In genomic region chr6:169291639-169292339, GRCh38 we compare ENCODE assay signal across 14 cellular contexts. TPM values are rescaled to one million over a fixed set of nuclear protein-coding genes. Genes with fewer than 3 reads are reported as not detected.
DNase-seq lines count a peak whose midpoint lies in the region; TF ChIP-seq lines count a peak whose summit lies in the region.
"Had no signal": no experiment of that assay in that cellular context is flagged by ENCODE, and none has a peak within 500 bp of the region (broad histone marks: within the 10 kb centered on the region; RNA-seq: fewer than 3 reads in every experiment).

No MANE protein-coding gene starts in this region.

- H3K4me1 Mint-ChIP-seq in activated CD4-positive, alpha-beta T cell treated with anti-CD3 and anti-CD28 coated beads, Interleukin-2, amount 10 ng/mL, durations not matched to agents 24 days and 14 days, result no peaks in the 10 kb centered on the region
- H3K4me1 Mint-ChIP-seq in MCF 10A (ENCODE audit: insufficient read depth, unreplicated experiment), result peaks cover 53% of the 10 kb centered on the region

- no peak overlapping the region for H3K27ac Mint-ChIP-seq in activated CD4-positive, alpha-beta T cell treated with anti-CD3 and anti-CD28 coated beads, Interleukin-2, amount 10 ng/mL, durations not matched to agents 24 days and 14 days
- H3K27ac Mint-ChIP-seq in MCF 10A (ENCODE audit: low read depth, unreplicated experiment), result peak overlapping the region; percentile 6
- H3K27ac Mint-ChIP-seq: natural killer cell treated with Interleukin-12 subunit alpha and Interleukin-12 subunit beta and Interleukin-15 and Interleukin-18, amount 100 ng/mL, for 72 hours; T-helper 1 cell treated with Interleukin-12 subunit alpha and Interleukin-12 subunit beta and Interleukin-4 antibody, amounts not matched to agents 30 μg/mL and 1 μg/mL, for 36 hours had no signal

- H3K4me3 Mint-ChIP-seq in activated CD4-positive, alpha-beta T cell treated with anti-CD3 and anti-CD28 coated beads, Interleukin-2, amount 10 ng/mL, durations not matched to agents 24 days and 14 days, result no peak overlapping the region
- peak overlapping the region; percentile 25 for H3K4me3 Mint-ChIP-seq in MCF 10A (ENCODE audit: unreplicated experiment)
- H3K4me3 Mint-ChIP-seq: natural killer cell treated with Interleukin-12 subunit alpha and Interleukin-12 subunit beta and Interleukin-15 and Interleukin-18, amount 100 ng/mL, for 72 hours; T-helper 1 cell treated with Interleukin-12 subunit alpha and Interleukin-12 subunit beta and Interleukin-4 antibody, amounts not matched to agents 30 μg/mL and 1 μg/mL, for 36 hours had no signal

- BruUV-seq in MCF 10A (replicated peaks; lab: Mats Ljungman, UMichigan), result TSS peak; percentile 78

- POLR2A ChIA-PET in MCF 10A (lab: Yijun Ruan, JAX), result interaction anchor here (0.6 to 2.0 kb wide), 8 partner anchors 21 to 410 kb away, joined by 3 to 11 read pairs (median 6); partner anchors contain the start of genes C6orf120 and WDR27

- H3K4me1 ChIP-seq in uterus (peaks cover 0 to 16% of the 10 kb centered on the region in 2 donors), thyroid gland (no peaks in the 10 kb centered on the region)
- H3K4me1 ChIP-seq: right atrium auricular region had no signal

- H3K4me3 ChIP-seq in uterus (no peak overlapping the region), thyroid gland (replicated peaks in 1 of 3) (no peak overlapping the region)
- H3K4me3 ChIP-seq: right atrium auricular region had no signal

- H3K9me3 Mint-ChIP-seq in activated CD4-positive, alpha-beta T cell treated with anti-CD3 and anti-CD28 coated beads, Interleukin-2, amount 10 ng/mL, durations not matched to agents 24 days and 14 days, result no peaks in the 10 kb centered on the region
- H3K9me3 Mint-ChIP-seq in MCF 10A (ENCODE audit: unreplicated experiment), result no peaks in the 10 kb centered on the region
- H3K9me3 Mint-ChIP-seq: natural killer cell treated with Interleukin-12 subunit alpha and Interleukin-12 subunit beta and Interleukin-15 and Interleukin-18, amount 100 ng/mL, for 72 hours; T-helper 1 cell treated with Interleukin-12 subunit alpha and Interleukin-12 subunit beta and Interleukin-4 antibody, amounts not matched to agents 30 μg/mL and 1 μg/mL, for 36 hours had no signal

- no peaks in the 10 kb centered on the region for H3K27me3 Mint-ChIP-seq in activated CD4-positive, alpha-beta T cell treated with anti-CD3 and anti-CD28 coated beads, Interleukin-2, amount 10 ng/mL, durations not matched to agents 24 days and 14 days
- H3K27me3 Mint-ChIP-seq in MCF 10A (ENCODE audit: insufficient read depth, unreplicated experiment), result no peaks in the 10 kb centered on the region

- no peaks in the 10 kb centered on the region for H3K9me3 ChIP-seq in uterus
- no peaks in the 10 kb centered on the region for H3K9me3 ChIP-seq in thyroid gland
- H3K9me3 ChIP-seq: right atrium auricular region had no signal

- TF ChIP-seq CTCF in MCF 10A (IDR thresholded peaks at IDR 0.05; ENCODE audit: unreplicated experiment), result no peak
- TF ChIP-seq CTCF in uterus (IDR thresholded peaks at IDR 0.05), result no peak
- TF ChIP-seq CTCF in thyroid gland (IDR thresholded peaks at IDR 0.05), result no peak

- H3K36me3 ChIP-seq in uterus, result no peaks in the 10 kb centered on the region
- no peaks in the 10 kb centered on the region for H3K36me3 ChIP-seq in thyroid gland
- H3K36me3 ChIP-seq: right atrium auricular region had no signal

- H3K27me3 ChIP-seq in uterus (no peaks in the 10 kb centered on the region), thyroid gland (no peaks in the 10 kb centered on the region)
- H3K27me3 ChIP-seq: right atrium auricular region had no signal

- intact Hi-C loops in activated CD4-positive, alpha-beta T cell treated with anti-CD3 and anti-CD28 coated beads, Interleukin-2, amount 10 ng/mL, durations not matched to agents 24 days and 14 days (cut with micrococcal nuclease), result no loop called here
- intact Hi-C loops in MCF 10A (cut with micrococcal nuclease), result no loop called here
- intact Hi-C loops in uterus (cut with DNase I; ENCODE audit: low total_unique reads), result no loop called here
- intact Hi-C loops in thyroid gland (cut with DNase I), result no loop called here

- peak; percentile 20 for DNase-seq in activated CD4-positive, alpha-beta T cell treated with anti-CD3 and anti-CD28 coated beads, Interleukin-2, amount 10 ng/mL, durations not matched to agents 24 days and 14 days
- DNase-seq in activated CD4-positive, alpha-beta T cell treated with anti-CD3 and anti-CD28 coated beads, Interleukin-2, amount 50 U/mL, for 4 hours, result no peak
- DNase-seq in MCF 10A (ENCODE audit: unreplicated experiment), result no peak
- DNase-seq in kidney glomerular epithelial cell (lab: John Stamatoyannopoulos, UW), result peak; percentile 51
- DNase-seq in uterus, result no peak
- DNase-seq in thyroid gland, result no peak
- DNase-seq in COLO829 (ENCODE audit: low spot score), result no peak
- no peak for DNase-seq in NOMO-1 treated with dmso at 0.1 percent for 144 hours (lab: John Stamatoyannopoulos, UW; ENCODE audit: unreplicated experiment)
- DNase-seq: activated naive CD4-positive, alpha-beta T cell treated with Interleukin-2 at 50 U/mL for 16 hours; NCI-H526 treated with DMSO at 0.1 percent for 48 hours had no signal

- CTCF ChIA-PET in MCF 10A (lab: Yijun Ruan, JAX), result interaction anchor here (0.7 to 0.9 kb wide), 2 partner anchors 102 to 128 kb away, joined by 3 read pairs; no protein-coding TSS in a partner anchor

- 88 to 91% methylated on average over 14 of the region's 14 CpGs for WGBS in thyroid gland, 2 donors

- H3K36me3 Mint-ChIP-seq in activated CD4-positive, alpha-beta T cell treated with anti-CD3 and anti-CD28 coated beads, Interleukin-2, amount 10 ng/mL, durations not matched to agents 24 days and 14 days (ENCODE audit: low read depth), result no peaks in the 10 kb centered on the region
- no peaks in the 10 kb centered on the region for H3K36me3 Mint-ChIP-seq in MCF 10A (ENCODE audit: insufficient read depth, unreplicated experiment)
- H3K36me3 Mint-ChIP-seq: natural killer cell treated with Interleukin-12 subunit alpha and Interleukin-12 subunit beta and Interleukin-15 and Interleukin-18, amount 100 ng/mL, for 72 hours had no signal

- H3K27ac ChIP-seq in uterus (peak overlapping the region; percentile 83 to 90), thyroid gland (no peak overlapping the region)
- H3K27ac ChIP-seq: 22Rv1 had no signal

- TF ChIP-seq POLR2A in uterus (IDR thresholded peaks at IDR 0.05) (no peak), thyroid gland (IDR thresholded peaks at IDR 0.05) (no peak)

RNA-seq across cellular contexts. Expression of gene THBS2, which starts 38.1 kb away (rescaled TPM):
- total RNA-seq in activated CD4-positive, alpha-beta T cell treated with anti-CD3 and anti-CD28 coated beads, Interleukin-2, amount 10 ng/mL, durations not matched to agents 24 days and 14 days, result not detected in 2 replicates
- total RNA-seq in MCF 10A (2022) (0.05 TPM in 1 of 2 replicates, not detected in the other), uterus (100 to 1,000 TPM in 2 of 4 donors, 10 to 100 TPM in 2; 84.0 to 224 (median 136) TPM), thyroid gland (10 to 100 TPM; 12.0 to 74.7 (median 16.4) TPM)
- total RNA-seq: natural killer cell treated with Interleukin-12 subunit alpha and Interleukin-12 subunit beta and Interleukin-15 and Interleukin-18, amount 100 ng/mL, for 72 hours had no signal

Comparison
In these comparisons a context has a peak if more than half of its experiments do, and no peak if none do; other contexts are left out.
1. DNase-seq: peak in activated CD4-positive, alpha-beta T cell treated with anti-CD3 and anti-CD28 coated beads, Interleukin-2, amount 10 ng/mL, durations not matched to agents 24 days and 14 days (single experiment) and kidney glomerular epithelial cell (single experiment); none in activated CD4-positive, alpha-beta T cell treated with anti-CD3 and anti-CD28 coated beads, Interleukin-2, amount 50 U/mL, for 4 hours (0 of 2), MCF 10A (single experiment), uterus (0 of 2), thyroid gland (0 of 2), COLO829 (single experiment) and NOMO-1 treated with dmso at 0.1 percent for 144 hours (single experiment).
2. H3K27ac ChIP-seq: peak in uterus (2 of 2); none in thyroid gland (0 of 3).
3. RNA of gene THBS2, which starts 38.1 kb away (total RNA-seq): 84.0 to 224 TPM in uterus and 12.0 to 74.7 TPM in thyroid gland; 0.05 TPM in MCF 10A and not detected in activated CD4-positive, alpha-beta T cell treated with anti-CD3 and anti-CD28 coated beads, Interleukin-2, amount 10 ng/mL, durations not matched to agents 24 days and 14 days; every median in the first group is over 10 times any median in the second.